15 cellular contexts compared by ENCODE assay signal in genomic region chr17:75552425-75552824, GRCh38.
"Had no signal": no experiment of that assay in that cellular context is flagged by ENCODE, and none has a peak within 500 bp of the region (broad histone marks: within the 10 kb centered on the region; RNA-seq: fewer than 3 reads in every experiment).

No MANE protein-coding gene starts in this region.

- FAIRE-seq: islet of Langerhans had no signal

- H3K27me3 ChIP-seq: breast epithelium, esophagus squamous epithelium, tibial artery had no signal

- H3K36me3 Mint-ChIP-seq: activated naive CD8-positive, alpha-beta T cell treated with anti-CD3 and anti-CD28 coated beads, Interleukin-2, amount 10 ng/mL, durations not matched to agents 7 days and 5 days had no signal

- H3K9ac ChIP-seq: parathyroid adenoma had no signal

- H3K4me3 ChIP-seq: breast epithelium, esophagus squamous epithelium, tibial artery had no signal

- H3K27ac ChIP-seq: breast epithelium, esophagus squamous epithelium, parathyroid adenoma had no signal

- H3K27ac Mint-ChIP-seq: activated naive CD8-positive, alpha-beta T cell treated with anti-CD3 and anti-CD28 coated beads, Interleukin-2, amount 10 ng/mL, durations not matched to agents 7 days and 5 days; T-helper 2 cell treated with Interferon-gamma antibody and Interleukin-4, amounts not matched to agents 5 μg/mL and 100 μg/mL, for 36 hours had no signal

- H3K9me3 Mint-ChIP-seq: activated naive CD8-positive, alpha-beta T cell treated with anti-CD3 and anti-CD28 coated beads, Interleukin-2, amount 10 ng/mL, durations not matched to agents 7 days and 5 days; T-helper 2 cell treated with Interferon-gamma antibody and Interleukin-4, amounts not matched to agents 5 μg/mL and 100 μg/mL, for 36 hours had no signal

- DNase-seq: activated CD4-positive, alpha-beta T cell treated with anti-CD3 and anti-CD28 coated beads for 1 hour; activated CD4-positive, alpha-beta T cell treated with anti-CD3 and anti-CD28 coated beads, Interleukin-2, amount 50 U/mL, for 48 hours; activated gamma-delta T cell; activated naive CD8-positive, alpha-beta T cell treated with anti-CD3 and anti-CD28 coated beads, Interleukin-2, amount 10 ng/mL, durations not matched to agents 7 days and 5 days; activated T-cell treated with anti-CD3 and anti-CD28 coated beads, Interleukin-2, amount 50 U/mL, for 48 hours; esophagus squamous epithelium; foreskin fibroblast; head of caudate nucleus; retina; tibial artery had no signal

- ATAC-seq: left lobe of liver had no signal

- H3K36me3 ChIP-seq: breast epithelium, tibial artery had no signal

- H3K9me3 ChIP-seq: breast epithelium, esophagus squamous epithelium, tibial artery had no signal

- H2AFZ ChIP-seq: parathyroid adenoma had no signal
